ENCODE assay signal across 8 cellular contexts in the genomic region with DNA sequence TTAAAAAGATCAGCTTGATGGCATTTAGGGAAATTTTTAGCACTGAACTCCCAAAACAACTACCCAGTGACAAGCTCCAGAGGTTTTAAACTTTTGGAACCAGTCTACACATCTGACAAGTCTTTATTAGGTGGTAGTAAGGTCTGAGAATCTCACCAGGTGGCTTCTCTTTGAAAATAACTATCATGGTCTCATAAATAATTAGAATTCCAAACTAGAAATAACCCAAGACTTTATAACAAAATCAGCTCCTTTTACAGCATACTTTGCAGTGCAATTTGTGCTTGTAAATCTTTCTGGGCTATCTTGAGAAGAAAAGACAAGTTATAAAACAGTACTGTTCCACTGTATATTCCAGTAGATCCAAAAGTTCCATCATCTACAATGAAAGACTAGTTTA.
DNase-seq lines count a peak whose midpoint lies in the region; ATAC-seq and TF ChIP-seq lines count a peak whose summit lies in the region.

No MANE protein-coding gene starts in this region.

- H3K4me3 ChIP-seq in NB4 (ENCODE audit: low read depth, low read length) (peak overlapping the region; percentile 84), duodenal mucosa (ENCODE audit: low read depth in 1 of 2, low read length in 2 of 2) (peak overlapping the region in 1 of 2 donors; percentile 93), ovary (peak overlapping the region; percentile 47)

- H3K36me3 ChIP-seq in duodenal mucosa (ENCODE audit: control insufficient read depth in 1 of 2, insufficient read depth in 2 of 2, low read length in 2 of 2) (peaks cover 2 to 7% of the 10 kb centered on the region in 2 donors), ovary (no peaks in the 10 kb centered on the region)

- peak overlapping the region; percentile 99 for H3K4me3 Mint-ChIP-seq in Calu3 (ENCODE audit: low read depth, unreplicated experiment)

- no peak for ATAC-seq in HG03175 (IDR thresholded peaks at IDR 0.05; ENCODE audit: unreplicated experiment)

- no peak for TF ChIP-seq EP300 in ovary (IDR thresholded peaks at IDR 0.05)

- H3K9me3 Mint-ChIP-seq in Calu3 (ENCODE audit: low read depth, unreplicated experiment) = no peaks in the 10 kb centered on the region

- H3K9me3 ChIP-seq in duodenal mucosa (ENCODE audit: control insufficient read depth in 1 of 2, low read length in 2 of 2) (no peaks in the 10 kb centered on the region), ovary (no peaks in the 10 kb centered on the region)

- H3K27ac ChIP-seq in duodenal mucosa (ENCODE audit: low read depth, low read length) (no peak overlapping the region), ovary (peak overlapping the region in 1 of 2 donors; percentile 21)

- intact Hi-C loops in Calu3 (cut with micrococcal nuclease; ENCODE audit: unreplicated experiment) (no loop called here), ovary (cut with DNase I) (no loop called here)

- H3K4me1 Mint-ChIP-seq in Calu3 (ENCODE audit: low read depth, unreplicated experiment) = no peaks in the 10 kb centered on the region

- H3K27me3 Mint-ChIP-seq in Calu3 (ENCODE audit: unreplicated experiment) = no peaks in the 10 kb centered on the region

- H3K36me3 Mint-ChIP-seq in Calu3 (ENCODE audit: insufficient read depth, unreplicated experiment) = peaks cover 9% of the 10 kb centered on the region

- TF ChIP-seq CTCF in Calu3 (IDR thresholded peaks at IDR 0.05; ENCODE audit: unreplicated experiment) = no peak
- no peak for TF ChIP-seq CTCF in NB4 (IDR thresholded peaks at IDR 0.05; ENCODE audit: low read depth, low read length)
- no peak for TF ChIP-seq CTCF in ovary (IDR thresholded peaks at IDR 0.05)

- BruUV-seq in Calu3 (replicated peaks; lab: Mats Ljungman, UMichigan) = no TSS peak

- no peak for TF ChIP-seq POLR2A in NB4 (IDR thresholded peaks at IDR 0.05; ENCODE audit: extremely low read depth, insufficient read length)
- TF ChIP-seq POLR2A in ovary (IDR thresholded peaks at IDR 0.05) = no peak

- peaks cover 4 to 11% of the 10 kb centered on the region in 2 donors for H3K4me1 ChIP-seq in duodenal mucosa (ENCODE audit: control insufficient read depth in 1 of 2, insufficient read depth in 2 of 2, low read length in 2 of 2)
- peaks cover 2% of the 10 kb centered on the region for H3K4me1 ChIP-seq in ovary (ENCODE audit: insufficient read depth)

- no peaks in the 10 kb centered on the region for H3K27me3 ChIP-seq in duodenal mucosa (ENCODE audit: control insufficient read depth in 1 of 2, insufficient read depth in 2 of 2, low read length in 2 of 2)
- no peaks in the 10 kb centered on the region for H3K27me3 ChIP-seq in ovary

- CTCF ChIA-PET in Calu3 (lab: Charles Lee) = no interaction called here

- no peak for DNase-seq in Calu3
- no peak for DNase-seq in NB4 (ENCODE audit: low read depth)
- DNase-seq in ovary = no peak
- DNase-seq in COLO829 (ENCODE audit: low spot score) = no peak
- no peak for DNase-seq in NCI-H1436 treated with DMSO at 0.1 percent for 48 hours (lab: John Stamatoyannopoulos, UW)
- no peak for DNase-seq in SKM-1 treated with dmso at 0.1 percent for 144 hours (lab: John Stamatoyannopoulos, UW; ENCODE audit: unreplicated experiment)

- H3K27ac Mint-ChIP-seq in Calu3 (ENCODE audit: unreplicated experiment) = no peak overlapping the region

- H3K9ac ChIP-seq in duodenal mucosa (ENCODE audit: low read depth in 1 of 2, low read length in 2 of 2) = peak overlapping the region; percentile 87 to 94
